In the genomic region with DNA sequence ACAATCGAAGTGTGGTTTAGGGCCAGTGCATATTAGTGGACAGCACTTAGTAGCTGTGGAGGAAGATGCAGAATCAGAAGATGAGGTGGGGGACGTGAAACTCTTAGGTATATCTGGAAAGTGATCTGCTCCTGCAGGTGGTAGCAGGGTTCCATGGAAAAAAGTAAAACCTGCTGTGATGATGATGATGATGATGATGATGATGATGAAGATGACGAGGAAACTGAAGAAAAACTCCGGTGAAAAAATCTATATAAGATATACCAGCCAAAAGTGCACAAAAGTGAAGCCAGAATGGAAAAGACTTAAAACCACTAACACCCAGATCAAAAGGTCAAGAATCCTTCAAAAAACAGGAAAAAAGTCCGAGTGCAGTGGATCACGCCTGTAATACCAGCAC, we compare ENCODE assay signal across 35 cellular contexts. TPM values are rescaled to one million over a fixed set of nuclear protein-coding genes. Genes with fewer than 3 reads are reported as not detected.
A peak's percentile ranks its signal among the peaks of the same experiment; 100 is the strongest.
DNase-seq lines count a peak whose midpoint lies in the region; ATAC-seq, FAIRE-seq and TF ChIP-seq lines count a peak whose summit lies in the region.
"Had no signal": no experiment of that assay in that cellular context is flagged by ENCODE, and none has a peak within 500 bp of the region (broad histone marks: within the 10 kb centered on the region; RNA-seq: fewer than 3 reads in every experiment).

No MANE protein-coding gene starts in this region.

- DNase-seq in HepG2 (ENCODE audit: low spot score) (no peak), right lobe of liver (no peak), esophagus muscularis mucosa (ENCODE audit: extremely low spot score) (peak; percentile 26)
- no peak for DNase-seq in activated CD8-positive, alpha-beta T cell treated with anti-CD3 and anti-CD28 coated beads for 36 hours
- DNase-seq: 8988T; ACHN; AML-193; BE2C; C1 segment of cervical spinal cord; Caco-2; Calu3; CD4-positive, alpha-beta memory T cell; CD4-positive, alpha-beta T cell; CD4-positive, CD25-positive, alpha-beta regulatory T cell; CD8-positive, alpha-beta memory T cell; CD8-positive, alpha-beta T cell; COR-L47; DMS 273 treated with DMSO at 0.1 percent for 48 hours; DMS153; DMS53; DMS79; DMS79 treated with DMSO at 0.1 percent for 48 hours; DND-41; EL had no signal

- H3K27ac ChIP-seq in HepG2 (ENCODE audit: extremely low read length, insufficient read depth, low read length) (no peak overlapping the region), right lobe of liver (no peak overlapping the region), HEK293 (ENCODE audit: extremely low read depth, low read depth, low read length) (no peak overlapping the region), esophagus muscularis mucosa (replicated peaks in 1 of 4) (no peak overlapping the region)
- H3K27ac ChIP-seq: 22Rv1; A549; BLaER1; BLaER1 treated with 17β-estradiol and CSF1 and Interleukin-3, amounts not matched to agents 10 nM and 100 nM; C4-2B had no signal

- no peak overlapping the region for H3K27ac Mint-ChIP-seq in activated CD8-positive, alpha-beta T cell treated with anti-CD3 and anti-CD28 coated beads for 36 hours
- H3K27ac Mint-ChIP-seq: B cell; CD4-positive, alpha-beta memory T cell; CD4-positive, alpha-beta T cell; CD4-positive, CD25-positive, alpha-beta regulatory T cell; CD8-positive, alpha-beta memory T cell; CD8-positive, alpha-beta T cell had no signal

- intact Hi-C loops in HepG2 (cut with micrococcal nuclease; ENCODE audit: unreplicated experiment), result no loop called here
- intact Hi-C loops in right lobe of liver (cut with DNase I), result no loop called here
- intact Hi-C loops in esophagus muscularis mucosa (cut with DNase I), result no loop called here
- intact Hi-C loops in activated CD8-positive, alpha-beta T cell treated with anti-CD3 and anti-CD28 coated beads for 36 hours (cut with micrococcal nuclease), result no loop called here

- BruUV-seq in HepG2 (replicated peaks; lab: Mats Ljungman, UMichigan), result no TSS peak

- ATAC-seq in HepG2 (no peak), right lobe of liver (no peak), GM21423 (IDR thresholded peaks at IDR 0.05; ENCODE audit: unreplicated experiment) (no peak)
- no peak for ATAC-seq in activated CD8-positive, alpha-beta T cell treated with anti-CD3 and anti-CD28 coated beads for 36 hours
- ATAC-seq: A549; CD8-positive, alpha-beta T cell had no signal

- no peaks in the 10 kb centered on the region for H3K79me2 ChIP-seq in HepG2 (ENCODE audit: insufficient read depth, low read length)

- no peaks in the 10 kb centered on the region for H3K9me3 ChIP-seq in HepG2 (ENCODE audit: low read length)
- no peaks in the 10 kb centered on the region for H3K9me3 ChIP-seq in right lobe of liver
- H3K9me3 ChIP-seq in HEK293 (ENCODE audit: control insufficient read depth, insufficient read depth, low read depth, low read length), result no peaks in the 10 kb centered on the region
- H3K9me3 ChIP-seq in esophagus muscularis mucosa, result no peaks in the 10 kb centered on the region
- H3K9me3 ChIP-seq: BE2C; BLaER1; BLaER1 treated with 17β-estradiol and CSF1 and Interleukin-3, amounts not matched to agents 10 nM and 100 nM; Caco-2 had no signal

- 25% methylated on average over 6 of the region's 6 CpGs for WGBS in HepG2 (ENCODE audit: low lambda C conversion rate)
- WGBS in right lobe of liver (ENCODE audit: insufficient coverage, low coverage, low lambda C conversion rate, missing lambda C conversion rate), result 70% methylated on average over 4 of the region's 6 CpGs
- WGBS in esophagus muscularis mucosa, result 85% methylated on average over 6 of the region's 6 CpGs

- H3K36me3 Mint-ChIP-seq in activated CD8-positive, alpha-beta T cell treated with anti-CD3 and anti-CD28 coated beads for 36 hours (ENCODE audit: low read depth), result no peaks in the 10 kb centered on the region
- H3K36me3 Mint-ChIP-seq: CD14-positive monocyte; CD4-positive, alpha-beta memory T cell; CD4-positive, CD25-positive, alpha-beta regulatory T cell; CD8-positive, alpha-beta memory T cell; CD8-positive, alpha-beta T cell had no signal

- TF ChIP-seq POLR2A in HepG2 (IDR thresholded peaks at IDR 0.05; ENCODE audit: insufficient read depth in 1 of 2, low read depth in 2 of 2, low read length in 2 of 2) (no peak), right lobe of liver (IDR thresholded peaks at IDR 0.05) (no peak), esophagus muscularis mucosa (IDR thresholded peaks at IDR 0.05; ENCODE audit: low read depth) (no peak)

- no peaks in the 10 kb centered on the region for H3K4me1 Mint-ChIP-seq in activated CD8-positive, alpha-beta T cell treated with anti-CD3 and anti-CD28 coated beads for 36 hours (ENCODE audit: low read depth)
- H3K4me1 Mint-ChIP-seq: B cell; CD14-positive monocyte; CD4-positive, alpha-beta memory T cell; CD4-positive, CD25-positive, alpha-beta regulatory T cell; CD8-positive, alpha-beta memory T cell had no signal

- peaks cover 25% of the 10 kb centered on the region for H3K27me3 Mint-ChIP-seq in activated CD8-positive, alpha-beta T cell treated with anti-CD3 and anti-CD28 coated beads for 36 hours

- CTCF ChIA-PET in HepG2 (lab: Yijun Ruan, JAX; ENCODE audit: low intra/inter-chr PET ratio, low total read pairs) (no interaction called here), HEK293 (lab: Yijun Ruan, JAX) (no interaction called here)
- CTCF ChIA-PET in activated CD8-positive, alpha-beta T cell treated with anti-CD3 and anti-CD28 coated beads for 36 hours (lab: Charles Lee), result no interaction called here

- no peaks in the 10 kb centered on the region for H3K9me3 Mint-ChIP-seq in activated CD8-positive, alpha-beta T cell treated with anti-CD3 and anti-CD28 coated beads for 36 hours
- H3K9me3 Mint-ChIP-seq: CD4-positive, alpha-beta memory T cell; CD4-positive, alpha-beta T cell; CD4-positive, CD25-positive, alpha-beta regulatory T cell; CD8-positive, alpha-beta memory T cell; CD8-positive, alpha-beta T cell had no signal

- in situ Hi-C loops in HepG2 (cut with HindIII; ENCODE audit: extremely low pct_ligation_motif_present, low pct_unique_long_range_greater_than_20kb), result no loop called here

- TF ChIP-seq EP300 in HepG2 (IDR thresholded peaks at IDR 0.05; ENCODE audit: low read depth in 2 of 2, low read length in 2 of 2), result no peak
- TF ChIP-seq EP300 in HepG2 (CRISPR knock-in tag; IDR thresholded peaks at IDR 0.05; ENCODE audit: borderline replicate concordance), result no peak
- no peak for TF ChIP-seq EP300 in esophagus muscularis mucosa (IDR thresholded peaks at IDR 0.05)

- TF ChIP-seq RAD21 in HepG2 (CRISPR knock-in tag; IDR thresholded peaks at IDR 0.05), result no peak

- no peak for TF ChIP-seq CTCF in HepG2 (CRISPR knock-in tag; IDR thresholded peaks at IDR 0.05)
- TF ChIP-seq CTCF in right lobe of liver (IDR thresholded peaks at IDR 0.05), result no peak
- TF ChIP-seq CTCF in HEK293 (tag by site-specific recombination; IDR thresholded peaks at IDR 0.05), result no peak
- no peak for TF ChIP-seq CTCF in esophagus muscularis mucosa (IDR thresholded peaks at IDR 0.05)
- no peak for TF ChIP-seq CTCF in activated CD8-positive, alpha-beta T cell treated with anti-CD3 and anti-CD28 coated beads for 36 hours (IDR thresholded peaks at IDR 0.05)

- H3K27me3 ChIP-seq in HepG2 (ENCODE audit: control insufficient read depth in 1 of 2, insufficient read depth in 2 of 2, low read length in 2 of 2) (peaks cover 1 to 46% of the 10 kb centered on the region in 2 experiments; a peak in 3 of 5 replicates), right lobe of liver (no peaks in the 10 kb centered on the region), esophagus muscularis mucosa (peaks cover 0 to 12% (median 0%) of the 10 kb centered on the region in 4 donors)
- H3K27me3 ChIP-seq: BLaER1; BLaER1 treated with 17β-estradiol and CSF1 and Interleukin-3, amounts not matched to agents 10 nM and 100 nM had no signal

- no peak overlapping the region for H3K4me3 ChIP-seq in HepG2 (replicated peaks in 1 of 3; ENCODE audit: insufficient read depth in 1 of 3, low read depth in 2 of 3, low read length in 3 of 3)
- no peak overlapping the region for H3K4me3 ChIP-seq in right lobe of liver
- H3K4me3 ChIP-seq in HEK293 (ENCODE audit: low read depth, low read length), result no peak overlapping the region
- no peak overlapping the region for H3K4me3 ChIP-seq in esophagus muscularis mucosa
- H3K4me3 ChIP-seq: A549; BLaER1; BLaER1 treated with 17β-estradiol and CSF1 and Interleukin-3, amounts not matched to agents 10 nM and 100 nM had no signal

- no peak overlapping the region for H3K4me3 Mint-ChIP-seq in activated CD8-positive, alpha-beta T cell treated with anti-CD3 and anti-CD28 coated beads for 36 hours
- H3K4me3 Mint-ChIP-seq: B cell; CD14-positive monocyte; CD4-positive, alpha-beta memory T cell; CD4-positive, alpha-beta T cell; CD4-positive, CD25-positive, alpha-beta regulatory T cell; CD8-positive, alpha-beta memory T cell; CD8-positive, alpha-beta T cell had no signal

- H2AFZ ChIP-seq in HepG2 (ENCODE audit: low read length), result no peak overlapping the region

- H3K4me1 ChIP-seq in HepG2 (ENCODE audit: insufficient read depth, low read length) (no peaks in the 10 kb centered on the region), right lobe of liver (no peaks in the 10 kb centered on the region), HEK293 (ENCODE audit: control insufficient read depth, insufficient read depth, low read length) (no peaks in the 10 kb centered on the region), esophagus muscularis mucosa (no peaks in the 10 kb centered on the region)
- H3K4me1 ChIP-seq: A549; BE2C; BLaER1; BLaER1 treated with 17β-estradiol and CSF1 and Interleukin-3, amounts not matched to agents 10 nM and 100 nM; Caco-2 had no signal

- H3K4me2 ChIP-seq in HepG2 (ENCODE audit: low read depth, low read length), result no peak overlapping the region
- H3K4me2 ChIP-seq: A549; BLaER1; BLaER1 treated with 17β-estradiol and CSF1 and Interleukin-3, amounts not matched to agents 10 nM and 100 nM had no signal

- H3K9ac ChIP-seq in HepG2 (ENCODE audit: insufficient read depth, low read depth, low read length), result no peak overlapping the region
- H3K9ac ChIP-seq: BLaER1; BLaER1 treated with 17β-estradiol and CSF1 and Interleukin-3, amounts not matched to agents 10 nM and 100 nM had no signal

- H3K36me3 ChIP-seq in HepG2 (replicated peaks in 1 of 2; ENCODE audit: control insufficient read depth in 1 of 2, insufficient read depth in 2 of 2, low read length in 2 of 2) (no peaks in the 10 kb centered on the region), right lobe of liver (no peaks in the 10 kb centered on the region), HEK293 (ENCODE audit: control insufficient read depth in 2 of 2, insufficient read depth in 1 of 2, low read length in 2 of 2) (no peaks in the 10 kb centered on the region), esophagus muscularis mucosa (no peaks in the 10 kb centered on the region)
- H3K36me3 ChIP-seq: BE2C; BLaER1; BLaER1 treated with 17β-estradiol and CSF1 and Interleukin-3, amounts not matched to agents 10 nM and 100 nM had no signal

- FAIRE-seq in HepG2 (lab: Jason Lieb, UNC), result no peak
- FAIRE-seq: A204.1, A549, D721Med had no signal

- POLR2A ChIA-PET in HepG2 (lab: Yijun Ruan, JAX), result no interaction called here
- POLR2A ChIA-PET in HEK293 (lab: Yijun Ruan, JAX), result no interaction called here
- POLR2A ChIA-PET in activated CD8-positive, alpha-beta T cell treated with anti-CD3 and anti-CD28 coated beads for 36 hours (lab: Charles Lee), result no interaction called here

- no peaks in the 10 kb centered on the region for H4K20me1 ChIP-seq in HepG2 (ENCODE audit: insufficient read depth, low read length)
- H4K20me1 ChIP-seq: BLaER1; BLaER1 treated with 17β-estradiol and CSF1 and Interleukin-3, amounts not matched to agents 10 nM and 100 nM had no signal

RNA-seq across cellular contexts. Expression of a gene that starts 40.0 kb away (rescaled TPM):
- total RNA-seq in HepG2 (2016; rRNA removed; fragmentation: Illumina TruSeq; extraction: Trizol) (0.62 and 1.2 TPM in 2 replicates), right lobe of liver (1 to 10 TPM in 5 of 6 experiments, under 1 TPM in 1; 0.81 to 5.0 (median 2.4) TPM), esophagus muscularis mucosa (1 to 10 TPM in 1 of 4 donors, under 1 TPM in 3; 0.75 to 2.1 (median 0.91) TPM)
- 0.10 and 0.26 TPM in 2 replicates for total RNA-seq in HepG2 (2016; cell fraction: cytosol; rRNA removed; fragmentation: Illumina TruSeq; extraction: Trizol; ENCODE audit: low read depth)
- total RNA-seq in HepG2 (2016; cell fraction: insoluble cytoplasmic fraction; rRNA removed; fragmentation: Illumina TruSeq; extraction: Trizol), result 0.49 and 1.2 TPM in 2 replicates
- total RNA-seq in HepG2 (2016; cell fraction: membrane; rRNA removed; fragmentation: Illumina TruSeq; extraction: Trizol), result 0.28 and 0.83 TPM in 2 replicates
- 2.8 and 3.6 TPM in 2 replicates for total RNA-seq in HepG2 (2016; cell fraction: nucleus; rRNA removed; fragmentation: Illumina TruSeq; extraction: Trizol)
- 1.3 and 1.4 TPM in 2 replicates for polyA plus RNA-seq in HepG2 (2011; rRNA removed)
- polyA plus RNA-seq in HepG2 (2011; cell fraction: cytosol; rRNA removed), result 0.09 and 0.18 TPM in 2 replicates
- polyA plus RNA-seq in HepG2 (2011; cell fraction: nucleus; rRNA removed), result 2.3 and 3.4 TPM in 2 replicates
- 0.97 and 2.1 TPM in 2 replicates for polyA plus RNA-seq in HepG2 (2012)
- 0.11 and 0.19 TPM in 2 replicates for polyA plus RNA-seq in HepG2 (2016; cell fraction: cytosol; fragmentation: Illumina TruSeq; extraction: Trizol; ENCODE audit: low read depth)
- 0.66 and 1.6 TPM in 2 replicates for polyA plus RNA-seq in HepG2 (2016; cell fraction: insoluble cytoplasmic fraction; fragmentation: Illumina TruSeq; extraction: Trizol; ENCODE audit: low read depth)
- polyA plus RNA-seq in HepG2 (2016; cell fraction: membrane; fragmentation: Illumina TruSeq; extraction: Trizol; ENCODE audit: low read depth), result 0.25 and 0.36 TPM in 2 replicates
- 10.1 and 12.3 TPM in 2 replicates for polyA plus RNA-seq in HepG2 (2016; cell fraction: nucleus; fragmentation: Illumina TruSeq; extraction: Trizol; ENCODE audit: insufficient read depth, low read depth)
- 0.49 TPM in 1 of 2 replicates, not detected in the other for polyA minus RNA-seq in HepG2 (2011; rRNA and poly(A)+ RNA removed; ENCODE audit: low replicate concordance)
- not detected in 2 replicates for polyA minus RNA-seq in HepG2 (2011; cell fraction: cytosol; rRNA and poly(A)+ RNA removed)
- 5.8 and 6.1 TPM in 2 replicates for polyA minus RNA-seq in HepG2 (2011; cell fraction: nucleus; rRNA and poly(A)+ RNA removed)
- under 1 TPM; 0.52 to 0.96 TPM for total RNA-seq in activated CD8-positive, alpha-beta T cell treated with anti-CD3 and anti-CD28 coated beads for 36 hours
